ENCODE assay signal across 18 cellular contexts in the genomic region with DNA sequence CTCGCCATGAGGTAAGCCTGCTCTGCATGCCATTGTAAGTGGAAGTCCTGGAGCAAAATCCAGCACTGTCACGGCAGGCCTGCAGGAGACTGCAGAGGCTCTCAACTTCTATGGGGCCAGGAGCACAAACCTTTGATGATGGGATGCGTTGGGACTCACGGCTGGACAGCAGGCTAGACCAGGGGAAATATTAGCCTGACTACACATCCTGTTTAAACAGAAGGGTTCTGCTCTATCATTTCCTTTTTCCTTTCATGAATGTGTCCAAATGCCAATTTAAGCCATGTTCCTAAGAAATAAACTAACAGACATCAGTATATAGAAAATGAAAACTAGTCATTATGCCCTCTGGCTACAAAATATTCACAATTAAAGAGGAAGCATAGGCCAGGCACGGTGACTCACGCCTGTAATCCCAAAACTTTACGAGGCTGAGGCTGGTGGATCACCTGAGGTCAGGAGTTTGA. TPM values are rescaled to one million over a fixed set of nuclear protein-coding genes. Genes with fewer than 3 reads are reported as not detected.
DNase-seq lines count a peak whose midpoint lies in the region; ATAC-seq and TF ChIP-seq lines count a peak whose summit lies in the region.
"Had no signal": no experiment of that assay in that cellular context is flagged by ENCODE, and none has a peak within 500 bp of the region (broad histone marks: within the 10 kb centered on the region; RNA-seq: fewer than 3 reads in every experiment).

No MANE protein-coding gene starts in this region.

- no peaks in the 10 kb centered on the region for H3K9me3 Mint-ChIP-seq in chondrocyte (ENCODE audit: low read depth)

- H3K4me1 Mint-ChIP-seq in chondrocyte (ENCODE audit: low read depth) = peaks cover 10% of the 10 kb centered on the region

- H3K4me3 Mint-ChIP-seq in chondrocyte (ENCODE audit: unreplicated experiment) = no peak overlapping the region

- H3K27ac Mint-ChIP-seq in chondrocyte (ENCODE audit: unreplicated experiment) = no peak overlapping the region

- DNase-seq in ELF-1 (ENCODE audit: low read depth, low spot score) = peak; percentile 70
- DNase-seq in M059J (ENCODE audit: low read depth) = peak; percentile 96
- peak; percentile 95 for DNase-seq in dermis blood vessel endothelial cell
- peak; percentile 96 to 97 for DNase-seq in lung microvascular endothelial cell (ENCODE audit: low read depth in 2 of 2)
- DNase-seq in chondrocyte (ENCODE audit: low spot score) = no peak
- DNase-seq in SK-N-DZ (ENCODE audit: low spot score) = no peak
- DNase-seq in NCI-H146 (lab: John Stamatoyannopoulos, UW) = no peak
- DNase-seq: activated CD4-positive, alpha-beta T cell treated with anti-CD3 and anti-CD28 coated beads for 4 hours; anterior cingulate cortex; esophagus squamous epithelium; heart right ventricle; kidney glomerular epithelial cell; mucosa of descending colon; NCI-H1436; Right ventricle myocardium superior; sigmoid colon; stimulated activated CD4-positive, alpha-beta T cell treated with anti-CD3 and anti-CD28 coated beads, Interleukin-1b, Interleukin-23, amount 100 ng/mL, for 48 hours had no signal

- ATAC-seq in HG02938 (IDR thresholded peaks at IDR 0.05; ENCODE audit: unreplicated experiment) = no peak
- ATAC-seq: mucosa of descending colon had no signal

- TF ChIP-seq CTCF in chondrocyte (IDR thresholded peaks at IDR 0.05) = no peak

- no peaks in the 10 kb centered on the region for H3K27me3 Mint-ChIP-seq in chondrocyte (ENCODE audit: low read depth)

- no peaks in the 10 kb centered on the region for H3K36me3 Mint-ChIP-seq in chondrocyte (ENCODE audit: low read depth)

RNA-seq across cellular contexts. Expression of a gene that starts 33.9 kb away (rescaled TPM):
- total RNA-seq in M059J (2014; rRNA removed; shearing (Covaris generic)) = 35.9 and 41.2 TPM in 2 replicates
- 84.7 and 98.0 TPM in 2 replicates for total RNA-seq in dermis blood vessel endothelial cell
- total RNA-seq in lung microvascular endothelial cell = 31.4 and 43.3 TPM in 2 replicates
- total RNA-seq in chondrocyte = 28.1 to 54.6 TPM (median 46.2 TPM) in 3 replicates
- polyA plus RNA-seq in SK-N-DZ (2014; cell fraction: cytosol; rRNA removed) = 10.1 and 14.5 TPM in 2 replicates
- 5.5 and 6.0 TPM in 2 replicates for polyA plus RNA-seq in SK-N-DZ (2014; cell fraction: nucleus; rRNA removed)

Comparison
In these comparisons a context has a peak if more than half of its experiments do, and no peak if none do; other contexts are left out.
1. DNase-seq: peak in ELF-1 (single experiment), M059J (single experiment), dermis blood vessel endothelial cell (single experiment) and lung microvascular endothelial cell (2 of 2); none in chondrocyte (single experiment), SK-N-DZ (single experiment) and NCI-H146 (single experiment).